Comparison of ENCODE assay signal across 1 cellular context in genomic region chr13:47723898-47724297, GRCh38.
TF ChIP-seq lines count a peak whose summit lies in the region.

No MANE protein-coding gene starts in this region.

TF ChIP-seq in GM23338, 12 proteins besides CTCF, POLR2A, EP300 and RAD21 (continued from another document):
- TF ChIP-seq, protein P1, sequence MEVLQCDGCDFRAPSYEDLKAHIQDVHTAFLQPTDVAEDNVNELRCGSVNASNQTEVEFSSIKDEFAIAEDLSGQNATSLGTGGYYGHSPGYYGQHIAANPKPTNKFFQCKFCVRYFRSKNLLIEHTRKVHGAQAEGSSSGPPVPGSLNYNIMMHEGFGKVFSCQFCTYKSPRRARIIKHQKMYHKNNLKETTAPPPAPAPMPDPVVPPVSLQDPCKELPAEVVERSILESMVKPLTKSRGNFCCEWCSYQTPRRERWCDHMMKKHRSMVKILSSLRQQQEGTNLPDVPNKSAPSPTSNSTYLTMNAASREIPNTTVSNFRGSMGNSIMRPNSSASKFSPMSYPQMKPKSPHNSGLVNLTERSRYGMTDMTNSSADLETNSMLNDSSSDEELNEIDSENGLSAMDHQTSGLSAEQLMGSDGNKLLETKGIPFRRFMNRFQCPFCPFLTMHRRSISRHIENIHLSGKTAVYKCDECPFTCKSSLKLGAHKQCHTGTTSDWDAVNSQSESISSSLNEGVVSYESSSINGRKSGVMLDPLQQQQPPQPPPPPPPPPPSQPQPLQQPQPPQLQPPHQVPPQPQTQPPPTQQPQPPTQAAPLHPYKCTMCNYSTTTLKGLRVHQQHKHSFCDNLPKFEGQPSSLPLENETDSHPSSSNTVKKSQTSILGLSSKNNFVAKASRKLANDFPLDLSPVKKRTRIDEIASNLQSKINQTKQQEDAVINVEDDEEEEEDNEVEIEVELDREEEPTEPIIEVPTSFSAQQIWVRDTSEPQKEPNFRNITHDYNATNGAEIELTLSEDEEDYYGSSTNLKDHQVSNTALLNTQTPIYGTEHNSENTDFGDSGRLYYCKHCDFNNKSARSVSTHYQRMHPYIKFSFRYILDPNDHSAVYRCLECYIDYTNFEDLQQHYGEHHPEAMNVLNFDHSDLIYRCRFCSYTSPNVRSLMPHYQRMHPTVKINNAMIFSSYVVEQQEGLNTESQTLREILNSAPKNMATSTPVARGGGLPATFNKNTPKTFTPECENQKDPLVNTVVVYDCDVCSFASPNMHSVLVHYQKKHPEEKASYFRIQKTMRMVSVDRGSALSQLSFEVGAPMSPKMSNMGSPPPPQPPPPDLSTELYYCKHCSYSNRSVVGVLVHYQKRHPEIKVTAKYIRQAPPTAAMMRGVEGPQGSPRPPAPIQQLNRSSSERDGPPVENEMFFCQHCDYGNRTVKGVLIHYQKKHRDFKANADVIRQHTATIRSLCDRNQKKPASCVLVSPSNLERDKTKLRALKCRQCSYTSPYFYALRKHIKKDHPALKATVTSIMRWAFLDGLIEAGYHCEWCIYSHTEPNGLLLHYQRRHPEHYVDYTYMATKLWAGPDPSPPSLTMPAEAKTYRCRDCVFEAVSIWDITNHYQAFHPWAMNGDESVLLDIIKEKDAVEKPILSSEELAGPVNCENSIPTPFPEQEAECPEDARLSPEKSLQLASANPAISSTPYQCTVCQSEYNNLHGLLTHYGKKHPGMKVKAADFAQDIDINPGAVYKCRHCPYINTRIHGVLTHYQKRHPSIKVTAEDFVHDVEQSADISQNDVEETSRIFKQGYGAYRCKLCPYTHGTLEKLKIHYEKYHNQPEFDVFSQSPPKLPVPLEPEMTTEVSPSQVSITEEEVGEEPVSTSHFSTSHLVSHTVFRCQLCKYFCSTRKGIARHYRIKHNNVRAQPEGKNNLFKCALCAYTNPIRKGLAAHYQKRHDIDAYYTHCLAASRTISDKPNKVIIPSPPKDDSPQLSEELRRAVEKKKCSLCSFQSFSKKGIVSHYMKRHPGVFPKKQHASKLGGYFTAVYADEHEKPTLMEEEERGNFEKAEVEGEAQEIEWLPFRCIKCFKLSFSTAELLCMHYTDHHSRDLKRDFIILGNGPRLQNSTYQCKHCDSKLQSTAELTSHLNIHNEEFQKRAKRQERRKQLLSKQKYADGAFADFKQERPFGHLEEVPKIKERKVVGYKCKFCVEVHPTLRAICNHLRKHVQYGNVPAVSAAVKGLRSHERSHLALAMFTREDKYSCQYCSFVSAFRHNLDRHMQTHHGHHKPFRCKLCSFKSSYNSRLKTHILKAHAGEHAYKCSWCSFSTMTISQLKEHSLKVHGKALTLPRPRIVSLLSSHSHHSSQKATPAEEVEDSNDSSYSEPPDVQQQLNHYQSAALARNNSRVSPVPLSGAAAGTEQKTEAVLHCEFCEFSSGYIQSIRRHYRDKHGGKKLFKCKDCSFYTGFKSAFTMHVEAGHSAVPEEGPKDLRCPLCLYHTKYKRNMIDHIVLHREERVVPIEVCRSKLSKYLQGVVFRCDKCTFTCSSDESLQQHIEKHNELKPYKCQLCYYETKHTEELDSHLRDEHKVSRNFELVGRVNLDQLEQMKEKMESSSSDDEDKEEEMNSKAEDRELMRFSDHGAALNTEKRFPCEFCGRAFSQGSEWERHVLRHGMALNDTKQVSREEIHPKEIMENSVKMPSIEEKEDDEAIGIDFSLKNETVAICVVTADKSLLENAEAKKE (CRISPR knock-in tag; IDR thresholded peaks at IDR 0.05) = no peak
- TF ChIP-seq EZH2 (IDR thresholded peaks at IDR 0.05; ENCODE audit: low read depth, unreplicated experiment) (no peak), ETS1 (IDR thresholded peaks at IDR 0.05) (no peak), JUNB (IDR thresholded peaks at IDR 0.05; ENCODE audit: unreplicated experiment) (no peak), NANOG (IDR thresholded peaks at IDR 0.05; ENCODE audit: borderline replicate concordance) (no peak), CREB1 (CRISPR knock-in tag; IDR thresholded peaks at IDR 0.05; ENCODE audit: low read depth) (no peak), STAT1 (IDR thresholded peaks at IDR 0.05; ENCODE audit: unreplicated experiment) (no peak), POLR2AphosphoS5 (IDR thresholded peaks at IDR 0.05; ENCODE audit: low read depth) (no peak)
